ENCODE assay signal across 8 cellular contexts in genomic region chr19:19064811-19065745, GRCh38. TPM values are rescaled to one million over a fixed set of nuclear protein-coding genes. Genes with fewer than 3 reads are reported as not detected.
DNase-seq lines count a peak whose midpoint lies in the region; ATAC-seq and TF ChIP-seq lines count a peak whose summit lies in the region.

No MANE protein-coding gene starts in this region.

- no peak for ATAC-seq in GM18517 (IDR thresholded peaks at IDR 0.05; ENCODE audit: unreplicated experiment)

- no peak overlapping the region for H2BK15ac ChIP-seq in neuronal stem cell (ENCODE audit: low read length)

- peaks cover 6 to 14% of the 10 kb centered on the region in 2 donors for H3K4me1 ChIP-seq in neuronal stem cell (ENCODE audit: control insufficient read depth in 2 of 2, insufficient read depth in 1 of 2, low read depth in 1 of 2, low read length in 2 of 2)

- WGBS in neuronal stem cell (ENCODE audit: extremely low coverage in 2 of 2, insufficient read length in 2 of 2, insufficient replicate concordance in 1 of 2), 2 donors: no CpG with 5 or more reads among the region's 25 CpGs

- H3K27ac ChIP-seq in neuronal stem cell (replicated peaks; ENCODE audit: low read length): no peak overlapping the region

- CTCF ChIA-PET in AG04449 (lab: Yijun Ruan, JAX): interaction anchor here (0.7 to 1.6 kb wide), 3 partner anchors 11 to 109 kb away, joined by 3 to 4 read pairs (median 3); no protein-coding TSS in a partner anchor

- no peak overlapping the region for H2BK120ac ChIP-seq in neuronal stem cell (ENCODE audit: low read depth, low read length)

- no peak overlapping the region for H3K4ac ChIP-seq in neuronal stem cell (ENCODE audit: low read length)

- TF ChIP-seq CTCF in AG04449 (IDR thresholded peaks at IDR 0.05; ENCODE audit: insufficient read depth, low read length, missing control alignments) (no peak), epithelial cell of proximal tubule (conservative IDR thresholded peaks at IDR 0.05; ENCODE audit: low read depth, low read length) (no peak)

- H2BK5ac ChIP-seq in neuronal stem cell (ENCODE audit: low read length): no peak overlapping the region

- H3K9ac ChIP-seq in neuronal stem cell (ENCODE audit: low read depth, low read length, poor library complexity): no peak overlapping the region

- H4K8ac ChIP-seq in neuronal stem cell (ENCODE audit: low read depth, low read length): no peak overlapping the region

- peak overlapping the region; percentile 98 for H2AK5ac ChIP-seq in neuronal stem cell (ENCODE audit: low read depth, low read length)

- H2AFZ ChIP-seq in neuronal stem cell (ENCODE audit: low read length): peak overlapping the region; percentile 93

- H3K18ac ChIP-seq in neuronal stem cell (ENCODE audit: low read length): no peak overlapping the region

- peak overlapping the region; percentile 56 for H3K14ac ChIP-seq in neuronal stem cell (ENCODE audit: low read length)

- no peak overlapping the region for H4K91ac ChIP-seq in neuronal stem cell (ENCODE audit: low read depth, low read length, poor library complexity)

- peaks cover 5% of the 10 kb centered on the region for H3K79me1 ChIP-seq in neuronal stem cell (ENCODE audit: low read depth, low read length)

- no peak for DNase-seq in AG04449 (ENCODE audit: low read depth, low spot score)
- DNase-seq in H7: peak; percentile 74
- peak; percentile 52 for DNase-seq in activated CD4-positive, alpha-beta T cell treated with anti-CD3 and anti-CD28 coated beads for 48 hours
- no peak for DNase-seq in epithelial cell of proximal tubule (ENCODE audit: low read depth)
- no peak for DNase-seq in neuronal stem cell (ENCODE audit: low spot score)
- no peak for DNase-seq in DMS153 (lab: John Stamatoyannopoulos, UW)
- DNase-seq in DMS114 treated with DMSO at 0.1 percent for 48 hours (lab: John Stamatoyannopoulos, UW; ENCODE audit: unreplicated experiment): no peak

- H3K27me3 ChIP-seq in H7 (ENCODE audit: control insufficient read depth, insufficient read depth, low read length): peaks cover 23% of the 10 kb centered on the region
- peaks cover 0 to 14% (median 2%) of the 10 kb centered on the region in 3 experiments for H3K27me3 ChIP-seq in neuronal stem cell (ENCODE audit: control insufficient read depth in 3 of 3, insufficient read depth in 3 of 3, low read depth in 1 of 3, low read length in 3 of 3)

- H3K4me3 ChIP-seq in AG04449 (ENCODE audit: low read depth, low read length): peak overlapping the region; percentile 74
- no peak overlapping the region for H3K4me3 ChIP-seq in H7 (ENCODE audit: insufficient read depth, low read depth, low read length)
- peak overlapping the region; percentile 68 for H3K4me3 ChIP-seq in epithelial cell of proximal tubule (ENCODE audit: low read depth, low read length)
- peak overlapping the region in 1 of 2 donors; percentile 65 for H3K4me3 ChIP-seq in neuronal stem cell (ENCODE audit: low read length in 2 of 2)

- H3K36me3 ChIP-seq in H7 (replicated peaks; ENCODE audit: control insufficient read depth, insufficient read depth, low read length) (no peaks in the 10 kb centered on the region), neuronal stem cell (replicated peaks in 1 of 2; ENCODE audit: control insufficient read depth in 2 of 2, insufficient read depth in 2 of 2, low read length in 2 of 2) (peaks cover 0 to 6% of the 10 kb centered on the region in 2 donors)

- H3K23ac ChIP-seq in neuronal stem cell (ENCODE audit: low read depth, low read length, poor library complexity): no peak overlapping the region

- H2BK12ac ChIP-seq in neuronal stem cell (ENCODE audit: low read length): no peak overlapping the region

- no peak overlapping the region for H3K4me2 ChIP-seq in neuronal stem cell (ENCODE audit: insufficient read depth, low read length, poor library complexity, severe bottlenecking)

- POLR2A ChIA-PET in AG04449 (lab: Yijun Ruan, JAX): no interaction called here

- H3K9me3 ChIP-seq in neuronal stem cell (replicated peaks in 1 of 2; ENCODE audit: control insufficient read depth in 2 of 2, insufficient read depth in 1 of 2, low read depth in 1 of 2, low read length in 2 of 2): no peaks in the 10 kb centered on the region

RNA-seq across cellular contexts. Expression of gene SLC25A42, which starts 1.3 kb away (rescaled TPM):
- 4.8 and 8.0 TPM in 2 replicates for total RNA-seq in H7 (2014; rRNA removed; shearing (Covaris generic))
- total RNA-seq in epithelial cell of proximal tubule: 2.2 and 2.9 TPM in 2 replicates
- 6.8 TPM for polyA plus RNA-seq in neuronal stem cell (2013, experiment 1 of 2)
- polyA plus RNA-seq in neuronal stem cell (2013, experiment 2 of 2): 7.2 TPM

RNA-seq across cellular contexts. Expression of gene ARMC6, which starts 31.7 kb away (rescaled TPM):
- total RNA-seq in H7 (2014; rRNA removed; shearing (Covaris generic)): 69.4 and 100.0 TPM in 2 replicates
- 48.1 and 91.2 TPM in 2 replicates for total RNA-seq in epithelial cell of proximal tubule
- 15.0 TPM for polyA plus RNA-seq in neuronal stem cell (2013, experiment 1 of 2)
- 14.5 TPM for polyA plus RNA-seq in neuronal stem cell (2013, experiment 2 of 2)

RNA-seq across cellular contexts. Expression of gene SUGP2, which starts 31.8 kb away (rescaled TPM):
- 54.5 and 79.0 TPM in 2 replicates for total RNA-seq in H7 (2014; rRNA removed; shearing (Covaris generic))
- total RNA-seq in epithelial cell of proximal tubule: 23.7 and 24.8 TPM in 2 replicates
- 103 TPM for polyA plus RNA-seq in neuronal stem cell (2013, experiment 1 of 2)
- 101 TPM for polyA plus RNA-seq in neuronal stem cell (2013, experiment 2 of 2)

Comparison
In these comparisons a context has a peak if more than half of its experiments do, and no peak if none do; other contexts are left out.
1. DNase-seq: peak in H7 (single experiment) and activated CD4-positive, alpha-beta T cell treated with anti-CD3 and anti-CD28 coated beads for 48 hours (single experiment); none in AG04449 (single experiment), epithelial cell of proximal tubule (single experiment), neuronal stem cell (single experiment), DMS153 (single experiment) and DMS114 treated with DMSO at 0.1 percent for 48 hours (single experiment).